ENCODE assay signal across 8 cellular contexts in the genomic region with DNA sequence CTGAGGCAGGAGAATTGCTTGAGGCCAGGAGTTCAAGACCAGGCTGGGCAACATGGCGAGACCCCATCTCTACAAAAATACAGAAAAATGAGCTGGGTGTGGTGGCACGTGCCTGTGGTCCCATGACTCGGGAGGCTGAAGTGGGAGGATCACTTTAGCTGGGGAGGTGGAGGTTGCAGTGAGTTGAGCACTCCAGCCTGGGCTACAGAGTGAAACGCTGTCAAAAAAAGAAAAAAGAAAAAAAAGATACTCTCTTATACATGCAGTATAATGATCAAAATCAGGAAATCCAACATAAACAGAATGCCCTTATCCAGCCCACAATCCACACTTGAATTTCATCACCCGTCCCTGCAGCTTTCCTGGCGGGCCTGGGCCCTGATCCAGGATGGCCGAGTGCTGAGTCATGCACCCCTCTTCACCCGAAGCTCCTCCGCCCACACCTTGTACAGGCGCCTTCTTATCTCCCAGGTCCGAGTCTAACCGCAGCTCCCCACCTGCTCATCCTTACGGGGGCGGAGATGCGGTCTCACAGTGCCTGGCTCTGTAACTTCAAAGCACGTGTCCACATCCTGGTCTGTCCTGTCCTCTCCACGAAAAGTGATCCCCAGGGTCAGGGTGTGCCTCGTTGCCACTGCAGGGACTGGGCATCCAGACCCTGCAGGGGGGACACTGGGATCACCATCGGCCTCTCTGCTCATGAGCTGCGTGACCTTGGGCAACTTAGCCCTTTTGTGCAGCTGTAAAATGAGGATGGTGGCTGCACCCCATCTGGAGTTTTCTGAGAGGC.
DNase-seq lines count a peak whose midpoint lies in the region; ATAC-seq and TF ChIP-seq lines count a peak whose summit lies in the region.

No MANE protein-coding gene starts in this region.

- peaks cover 39% of the 10 kb centered on the region for H3K4me1 Mint-ChIP-seq in WTC11
- H3K4me1 Mint-ChIP-seq in type B pancreatic cell (ENCODE audit: unreplicated experiment): peaks cover 54% of the 10 kb centered on the region
- peaks cover 4% of the 10 kb centered on the region for H3K4me1 Mint-ChIP-seq in activated naive CD8-positive, alpha-beta T cell treated with anti-CD3 and anti-CD28 coated beads, Interleukin-2, amount 50 U/mL, for 24 hours
- H3K4me1 Mint-ChIP-seq in CD14-positive monocyte: peaks cover 44% of the 10 kb centered on the region

- H3K4me3 Mint-ChIP-seq in WTC11 (no peak overlapping the region), type B pancreatic cell (no peak overlapping the region), CD14-positive monocyte (peak overlapping the region in 1 of 2 donors; percentile 48)
- no peak overlapping the region for H3K4me3 Mint-ChIP-seq in activated naive CD8-positive, alpha-beta T cell treated with anti-CD3 and anti-CD28 coated beads, Interleukin-2, amount 50 U/mL, for 24 hours

- H3K27ac Mint-ChIP-seq in WTC11 (0 out of 2 replicates have a peak overlapping the region, but pooled peaks have one; percentile 8), type B pancreatic cell (peak overlapping the region; percentile 70), CD14-positive monocyte (peak overlapping the region in 2 of 7 donors; percentile 19 to 73)
- H3K27ac Mint-ChIP-seq in activated naive CD8-positive, alpha-beta T cell treated with anti-CD3 and anti-CD28 coated beads, Interleukin-2, amount 50 U/mL, for 24 hours: no peak overlapping the region

- POLR2A ChIA-PET in WTC11 (lab: Charles Lee): no interaction called here

- DNase-seq in activated CD4-positive, alpha-beta T cell treated with anti-CD3 and anti-CD28 coated beads for 48 hours: peak; percentile 22
- DNase-seq in activated CD4-positive, alpha-beta T cell treated with anti-CD3 and anti-CD28 coated beads, Interleukin-2, amount 50 U/mL, for 4 hours: no peak
- DNase-seq in WTC11 (ENCODE audit: low spot score): no peak
- DNase-seq in inferior parietal cortex (ENCODE audit: extremely low spot score): peak; percentile 40
- no peak for DNase-seq in type B pancreatic cell (ENCODE audit: extremely low spot score, unreplicated experiment)
- no peak for DNase-seq in activated naive CD8-positive, alpha-beta T cell treated with anti-CD3 and anti-CD28 coated beads, Interleukin-2, amount 50 U/mL, for 24 hours
- no peak for DNase-seq in CD14-positive monocyte (ENCODE audit: low spot score)
- DNase-seq in T-helper 1 cell: no peak

- no peak for TF ChIP-seq CTCF in WTC11 (IDR thresholded peaks at IDR 0.05)
- TF ChIP-seq CTCF in type B pancreatic cell (conservative IDR thresholded peaks at IDR 0.05): no peak
- TF ChIP-seq CTCF in CD14-positive monocyte (IDR thresholded peaks at IDR 0.05): no peak

- ATAC-seq in WTC11: no peak
- ATAC-seq in activated naive CD8-positive, alpha-beta T cell treated with anti-CD3 and anti-CD28 coated beads, Interleukin-2, amount 50 U/mL, for 24 hours: no peak

- H3K36me3 Mint-ChIP-seq in WTC11 (no peaks in the 10 kb centered on the region), type B pancreatic cell (peaks cover 4% of the 10 kb centered on the region), CD14-positive monocyte (no peaks in the 10 kb centered on the region)
- H3K36me3 Mint-ChIP-seq in activated naive CD8-positive, alpha-beta T cell treated with anti-CD3 and anti-CD28 coated beads, Interleukin-2, amount 50 U/mL, for 24 hours (ENCODE audit: low read depth): no peaks in the 10 kb centered on the region

- CTCF ChIA-PET in WTC11 (lab: Charles Lee): interaction anchor here (0.5 to 1.7 kb wide), 3 partner anchors 116 to 183 kb away, joined by 3 to 4 read pairs (median 3); no protein-coding TSS in a partner anchor

- H3K27me3 Mint-ChIP-seq in WTC11 (ENCODE audit: low read depth) (no peaks in the 10 kb centered on the region; the same call in 1 of the 2 replicates), type B pancreatic cell (no peaks in the 10 kb centered on the region), CD14-positive monocyte (ENCODE audit: low read depth in 3 of 3) (peaks cover 0 to 5% (median 3%) of the 10 kb centered on the region in 3 donors)
- peaks cover 2% of the 10 kb centered on the region for H3K27me3 Mint-ChIP-seq in activated naive CD8-positive, alpha-beta T cell treated with anti-CD3 and anti-CD28 coated beads, Interleukin-2, amount 50 U/mL, for 24 hours

- H3K9me3 Mint-ChIP-seq in WTC11 (no peaks in the 10 kb centered on the region), type B pancreatic cell (peaks cover 11% of the 10 kb centered on the region), CD14-positive monocyte (peaks cover 0 to 4% (median 0%) of the 10 kb centered on the region in 7 donors)
- no peaks in the 10 kb centered on the region for H3K9me3 Mint-ChIP-seq in activated naive CD8-positive, alpha-beta T cell treated with anti-CD3 and anti-CD28 coated beads, Interleukin-2, amount 50 U/mL, for 24 hours

- intact Hi-C loops in CD14-positive monocyte (cut with micrococcal nuclease): no loop called here

TF ChIP-seq in WTC11, 78 proteins besides CTCF, POLR2A, EP300 and RAD21:
- TF ChIP-seq, protein P1, sequence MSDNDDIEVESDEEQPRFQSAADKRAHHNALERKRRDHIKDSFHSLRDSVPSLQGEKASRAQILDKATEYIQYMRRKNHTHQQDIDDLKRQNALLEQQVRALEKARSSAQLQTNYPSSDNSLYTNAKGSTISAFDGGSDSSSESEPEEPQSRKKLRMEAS (CRISPR knock-in tag; IDR thresholded peaks at IDR 0.05): no peak
- TF ChIP-seq GABPB1 (CRISPR knock-in tag; IDR thresholded peaks at IDR 0.05): peak; percentile 96
TF ChIP-seq in WTC11: peak in this region for 1.

Comparison
In these comparisons a context has a peak if more than half of its experiments do, and no peak if none do; other contexts are left out.
1. DNase-seq: peak in activated CD4-positive, alpha-beta T cell treated with anti-CD3 and anti-CD28 coated beads for 48 hours (single experiment) and inferior parietal cortex (single experiment); none in activated CD4-positive, alpha-beta T cell treated with anti-CD3 and anti-CD28 coated beads, Interleukin-2, amount 50 U/mL, for 4 hours (0 of 2), WTC11 (single experiment), type B pancreatic cell (single experiment), activated naive CD8-positive, alpha-beta T cell treated with anti-CD3 and anti-CD28 coated beads, Interleukin-2, amount 50 U/mL, for 24 hours (single experiment), CD14-positive monocyte (single experiment) and T-helper 1 cell (0 of 5).